7 cellular contexts compared by ENCODE assay signal in genomic region chr16:66427036-66427446, GRCh38. TPM values are rescaled to one million over a fixed set of nuclear protein-coding genes. Genes with fewer than 3 reads are reported as not detected.
A peak's percentile ranks its signal among the peaks of the same experiment; 100 is the strongest.
DNase-seq lines count a peak whose midpoint lies in the region; ATAC-seq and TF ChIP-seq lines count a peak whose summit lies in the region.

Gene BEAN1 (plus strand): TSS chr16:66427295. CDS start chr16:66437677, 10,382 bp downstream.

- peak in 3 of 4 donors; percentile 10 to 78 (median 70) for ATAC-seq in heart left ventricle
- ATAC-seq in sciatic nerve, result peak; percentile 42
- ATAC-seq in GM19324 (IDR thresholded peaks at IDR 0.05; ENCODE audit: low FRiP score, unreplicated experiment), result no peak
- ATAC-seq in GM21447 (IDR thresholded peaks at IDR 0.05; ENCODE audit: unreplicated experiment), result no peak

- no peaks in the 10 kb centered on the region for H3K4me1 ChIP-seq in HAP-1
- peaks cover 0 to 26% (median 12%) of the 10 kb centered on the region in 12 donors for H3K4me1 ChIP-seq in heart left ventricle

- H3K4me3 ChIP-seq in HAP-1 (peak within 1 kb of the TSS; percentile 6), WI38 (ENCODE audit: low read depth, low read length) (0 out of 2 replicates have a peak within 1 kb of the TSS, but pooled peaks have one; percentile 20), heart left ventricle (peak within 1 kb of the TSS; percentile 34 to 73 (median 59))

- DNase-seq in HAP-1 (ENCODE audit: low spot score in 2 of 2) (peak in 1 of 2 experiments; percentile 46), heart left ventricle (peak in 1 of 5 donors; percentile 67), sciatic nerve (ENCODE audit: low spot score) (no peak), NCI-H82 treated with DMSO at 0.1 percent for 48 hours (lab: John Stamatoyannopoulos, UW; ENCODE audit: unreplicated experiment) (no peak)

- no peaks in the 10 kb centered on the region for H3K36me3 ChIP-seq in HAP-1 (replicated peaks)
- H3K36me3 ChIP-seq in heart left ventricle, result no peaks in the 10 kb centered on the region

- H3K9me3 ChIP-seq in HAP-1, result no peaks in the 10 kb centered on the region
- H3K9me3 ChIP-seq in heart left ventricle, result no peaks in the 10 kb centered on the region

- intact Hi-C loops in heart left ventricle (cut with DNase I), result no loop called here
- intact Hi-C loops in sciatic nerve (cut with DNase I), result no loop called here

- TF ChIP-seq POLR2A in heart left ventricle (IDR thresholded peaks at IDR 0.05), result no peak

- TF ChIP-seq CTCF in WI38 (IDR thresholded peaks at IDR 0.05; ENCODE audit: low read depth, low read length) (no peak), heart left ventricle (IDR thresholded peaks at IDR 0.05) (no peak)

- in situ Hi-C loops in HAP-1 (cut with MboI; ENCODE audit: low sequenced_read_pairs), result no loop called here

- no peak within 1 kb of the TSS for H3K27ac ChIP-seq in heart left ventricle

- H3K27me3 ChIP-seq in HAP-1 (ENCODE audit: low read depth) (peaks cover 51% of the 10 kb centered on the region), heart left ventricle (peaks cover 0 to 66% (median 9%) of the 10 kb centered on the region in 9 donors)

- 0 to 1% (median 0%) methylated on average over 8 to 66 of the region's 66 CpGs for WGBS in heart left ventricle, 4 donors

RNA-seq across cellular contexts. Expression of gene BEAN1, which starts in this region (rescaled TPM):
- total RNA-seq in heart left ventricle (1 to 10 TPM in 5 of 9 donors, under 1 TPM in 4; 0.58 to 7.9 (median 1.5) TPM), sciatic nerve (1.8 TPM)
- polyA plus RNA-seq in heart left ventricle, result 1 to 10 TPM in 1 of 2 donors, under 1 TPM in 1; 0.30 to 8.8 TPM

Comparison
In these comparisons a context has a peak if more than half of its experiments do, and no peak if none do; other contexts are left out.
1. H3K4me3 ChIP-seq: peak in every context shown above with its lines; median percentile 59 in heart left ventricle; 20 in WI38; 6 in HAP-1.
2. ATAC-seq: peak in heart left ventricle (3 of 4) and sciatic nerve (single experiment); none in GM19324 (single experiment) and GM21447 (single experiment).